7 cellular contexts compared by ENCODE assay signal in genomic region chr17:59221159-59221847, GRCh38. TPM values are rescaled to one million over a fixed set of nuclear protein-coding genes. Genes with fewer than 3 reads are reported as not detected.
DNase-seq lines count a peak whose midpoint lies in the region; ATAC-seq and TF ChIP-seq lines count a peak whose summit lies in the region.

No MANE protein-coding gene starts in this region.

- WGBS in H9 (ENCODE audit: extremely low coverage, insufficient read length, low lambda C conversion rate): no CpG with 5 or more reads among the region's 17 CpGs

- H4K5ac ChIP-seq in H9 (ENCODE audit: insufficient read length, low read depth, low read length): no peak overlapping the region

- no peak overlapping the region for H3K18ac ChIP-seq in H9 (ENCODE audit: insufficient read length, low read depth, low read length)

- H3K27ac ChIP-seq in H9 (ENCODE audit: insufficient read length, low read depth, low read length): no peak overlapping the region
- H3K27ac ChIP-seq in Panc1 (ENCODE audit: low read length): no peak overlapping the region
- peak overlapping the region; percentile 79 for H3K27ac ChIP-seq in neutrophil

- no peak overlapping the region for H2BK12ac ChIP-seq in H9 (ENCODE audit: insufficient read length, low read depth, low read length)

- H3K27me3 ChIP-seq in H9 (ENCODE audit: insufficient read depth, low read length) (no peaks in the 10 kb centered on the region), Panc1 (ENCODE audit: control insufficient read depth, insufficient read depth, low read length) (no peaks in the 10 kb centered on the region), neutrophil (no peaks in the 10 kb centered on the region)

- no peaks in the 10 kb centered on the region for H3K79me2 ChIP-seq in H9 (ENCODE audit: insufficient read depth, low read length)

- in situ Hi-C loops in Panc1 (cut with HindIII; ENCODE audit: low pct_unique_long_range_greater_than_20kb, low sequenced_read_pairs): no loop called here

- H3K4me3 Mint-ChIP-seq in H9: peak overlapping the region; percentile 96 to 99

- H3K36me3 Mint-ChIP-seq in H9 (ENCODE audit: insufficient read depth in 1 of 3, low read depth in 3 of 3): no peaks in the 10 kb centered on the region

- H3K56ac ChIP-seq in H9 (ENCODE audit: insufficient read length, low read depth, low read length): no peak overlapping the region

- no peaks in the 10 kb centered on the region for H3K9me3 Mint-ChIP-seq in H9

- H3K27me3 Mint-ChIP-seq in H9 (ENCODE audit: low read depth): peaks cover 4% of the 10 kb centered on the region; the same call in 1 of the 2 replicates

- no peaks in the 10 kb centered on the region; the same call in 1 of the 2 replicates for H3K36me3 ChIP-seq in Panc1 (ENCODE audit: control insufficient read depth, insufficient read depth, low read length)
- no peaks in the 10 kb centered on the region for H3K36me3 ChIP-seq in neutrophil

- H2BK20ac ChIP-seq in H9 (ENCODE audit: low read depth, low read length, poor library complexity, severe bottlenecking): no peak overlapping the region

- POLR2A ChIA-PET in Panc1 (lab: Charles Lee) (no interaction called here), GM10248 (lab: Yijun Ruan, JAX) (interaction anchor here (0.7 kb wide), 1 partner anchor 221 kb away, joined by 6 read pairs; no protein-coding TSS in a partner anchor)

- H2BK15ac ChIP-seq in H9 (ENCODE audit: low read depth, low read length): no peak overlapping the region

- H3K23me2 ChIP-seq in H9 (ENCODE audit: insufficient read length, low read depth, low read length, poor library complexity, severe bottlenecking): peaks cover 5% of the 10 kb centered on the region

- H3K4me2 ChIP-seq in H9 (ENCODE audit: insufficient read depth, insufficient read length, low read length): peak overlapping the region; percentile 61

- H3K79me1 ChIP-seq in H9 (ENCODE audit: insufficient read depth, low read depth, low read length, poor library complexity, severe bottlenecking): no peaks in the 10 kb centered on the region

- no peak for TF ChIP-seq CTCF in H9 (conservative IDR thresholded peaks at IDR 0.05)
- no peak for TF ChIP-seq CTCF in Panc1 (IDR thresholded peaks at IDR 0.05)
- no peak for TF ChIP-seq CTCF in epithelial cell of esophagus (IDR thresholded peaks at IDR 0.05; ENCODE audit: insufficient read depth, low read depth, low read length, missing control alignments)
- no peak for TF ChIP-seq CTCF in neutrophil (IDR thresholded peaks at IDR 0.05)
- no peak for TF ChIP-seq CTCF in GM10248 (IDR thresholded peaks at IDR 0.05; ENCODE audit: control extremely low read depth, extremely low read depth, low read depth, missing control alignments)

- peaks cover 6 to 7% of the 10 kb centered on the region in 2 experiments for H3K4me1 Mint-ChIP-seq in H9

- no peak overlapping the region for H2AFZ ChIP-seq in H9 (ENCODE audit: low read length)

- no peak overlapping the region for H4K91ac ChIP-seq in H9 (ENCODE audit: insufficient read length, low read depth, low read length)

- no peak overlapping the region for H3K23ac ChIP-seq in H9 (ENCODE audit: insufficient read length, low read depth, low read length)

- CTCF ChIA-PET in Panc1 (lab: Charles Lee) (interaction anchor here (1.0 kb wide), 1 partner anchor 90 kb away, joined by 7 read pairs; no protein-coding TSS in a partner anchor), GM10248 (lab: Yijun Ruan, JAX) (interaction anchor here (0.7 to 1.5 kb wide), 6 partner anchors 10 to 220 kb away, joined by 3 to 4 read pairs (median 3); no protein-coding TSS in a partner anchor)

- peak overlapping the region; percentile 58 for H3K9ac ChIP-seq in H9 (ENCODE audit: extremely low read depth, insufficient read length, low read length)

- H2AK5ac ChIP-seq in H9 (ENCODE audit: insufficient read length, low read length): no peak overlapping the region

- H4K20me1 ChIP-seq in H9 (ENCODE audit: control insufficient read depth, insufficient read depth, insufficient read length): no peaks in the 10 kb centered on the region

- H3K4me1 ChIP-seq in H9 (ENCODE audit: insufficient read depth, low read length) (no peaks in the 10 kb centered on the region), Panc1 (ENCODE audit: control insufficient read depth, insufficient read depth, low read length) (no peaks in the 10 kb centered on the region), neutrophil (ENCODE audit: control insufficient read depth in 1 of 2, insufficient read depth in 1 of 2, low read depth in 1 of 2, low read length in 1 of 2) (peaks cover 3 to 13% of the 10 kb centered on the region in 2 experiments)

- H3K4ac ChIP-seq in H9 (ENCODE audit: low read depth, low read length): no peak overlapping the region

- BruUV-seq in Panc1 (replicated peaks; lab: Mats Ljungman, UMichigan): no TSS peak

- ATAC-seq in Panc1: no peak
- no peak for ATAC-seq in HG03280 (IDR thresholded peaks at IDR 0.05; ENCODE audit: unreplicated experiment)

- peak overlapping the region; percentile 81 for H3K14ac ChIP-seq in H9 (ENCODE audit: insufficient read depth, low read length)

- intact Hi-C loops in Panc1 (cut with micrococcal nuclease; ENCODE audit: unreplicated experiment): no loop called here

- no peak overlapping the region for H3T11ph ChIP-seq in H9 (ENCODE audit: low read length)

- peak overlapping the region in 2 of 3 experiments; percentile 91 to 96; a peak in 2 of 7 replicates for H3K27ac Mint-ChIP-seq in H9

- H4K8ac ChIP-seq in H9 (replicated peaks; ENCODE audit: insufficient read length, low read depth, low read length): no peak overlapping the region

- H3K9me3 ChIP-seq in H9 (ENCODE audit: control insufficient read depth, low read depth, low read length) (no peaks in the 10 kb centered on the region), Panc1 (ENCODE audit: control insufficient read depth, insufficient read depth, low read depth, low read length) (no peaks in the 10 kb centered on the region), neutrophil (no peaks in the 10 kb centered on the region)

- peak overlapping the region; percentile 73 to 94 for H3K4me3 ChIP-seq in Panc1 (ENCODE audit: low read depth in 2 of 2, low read length in 2 of 2)
- H3K4me3 ChIP-seq in epithelial cell of esophagus (ENCODE audit: low read length): peak overlapping the region; percentile 91
- peak overlapping the region; percentile 65 to 78 for H3K4me3 ChIP-seq in neutrophil (ENCODE audit: low read depth in 1 of 2, low read length in 1 of 2)

- no peak overlapping the region for H2BK120ac ChIP-seq in H9 (ENCODE audit: low read depth, low read length, poor library complexity, severe bottlenecking)

- no peak overlapping the region for H2BK5ac ChIP-seq in H9 (ENCODE audit: insufficient read length, low read length)

- DNase-seq in H9 (no peak), Panc1 (ENCODE audit: low read depth, low spot score) (no peak), epithelial cell of esophagus (ENCODE audit: low read depth) (peak; percentile 9), GOT3 (lab: John Stamatoyannopoulos, UW) (no peak), GM10248 (ENCODE audit: extremely low spot score) (no peak)

RNA-seq across cellular contexts. Expression of gene GDPD1, which starts 1.0 kb away (rescaled TPM):
- total RNA-seq in H9 (2021) (1.3 and 2.6 TPM in 2 replicates), Panc1 (2021; ENCODE audit: unreplicated experiment) (0.26 TPM)
- polyA plus RNA-seq in Panc1 (2012; ENCODE audit: insufficient read length): 0.97 TPM

RNA-seq across cellular contexts. Expression of gene SMG8, which starts 11.5 kb away (rescaled TPM):
- total RNA-seq in H9 (2021) (25.8 and 27.2 TPM in 2 replicates), Panc1 (2021; ENCODE audit: unreplicated experiment) (11.9 TPM)
- polyA plus RNA-seq in Panc1 (2012; ENCODE audit: insufficient read length): 6.6 TPM
